ENCODE assay signal across 8 cellular contexts in the genomic region with DNA sequence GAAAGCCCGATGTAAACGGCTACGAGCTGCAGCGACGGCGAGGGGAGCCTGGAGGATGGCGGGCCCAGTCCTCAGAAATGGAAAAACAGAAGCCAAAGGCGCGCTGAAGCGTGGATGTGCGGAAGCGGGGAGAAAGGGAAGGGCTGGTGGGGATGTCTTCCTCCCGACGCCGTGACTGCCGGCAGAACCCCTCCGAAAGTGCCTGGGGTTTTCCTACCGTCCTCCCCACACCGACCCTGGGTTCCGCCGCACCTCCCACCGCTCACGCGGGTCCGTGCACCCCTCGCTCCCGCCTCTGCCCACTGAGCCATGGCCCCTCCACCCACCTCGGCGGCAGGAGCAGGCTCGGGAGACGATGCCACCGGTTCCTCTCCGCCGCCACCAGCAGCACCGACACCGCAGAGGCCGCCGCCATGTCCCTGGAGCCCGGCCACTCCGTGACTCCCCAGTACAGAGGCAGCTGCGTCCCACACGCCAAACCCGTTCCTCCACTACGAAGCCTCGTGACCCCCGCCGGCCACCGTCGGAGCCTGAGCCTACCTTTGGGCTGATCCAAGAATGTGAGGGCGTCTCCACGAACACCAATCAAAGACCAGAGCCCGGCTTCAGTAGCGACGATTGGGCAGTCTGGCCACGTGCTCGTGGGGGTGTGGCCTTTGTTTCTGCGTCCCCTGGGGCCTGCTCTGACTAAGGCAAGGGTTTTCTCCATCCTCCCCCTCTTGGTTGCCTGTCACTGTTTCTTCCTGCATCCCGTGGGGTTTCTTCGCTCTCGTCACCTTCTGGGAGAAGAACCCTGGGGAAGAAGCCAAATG. TPM values are rescaled to one million over a fixed set of nuclear protein-coding genes. Genes with fewer than 3 reads are reported as not detected.
A peak's percentile ranks its signal among the peaks of the same experiment; 100 is the strongest.
DNase-seq lines count a peak whose midpoint lies in the region; ATAC-seq and TF ChIP-seq lines count a peak whose summit lies in the region.

A gene (minus strand): TSS at position 471 of the 812 bp plus-strand sequence. CDS start 56 bp downstream, at position 415.

- no peak for TF ChIP-seq CTCF in LNCaP clone FGC (IDR thresholded peaks at IDR 0.05; ENCODE audit: control insufficient read depth, extremely low read depth, insufficient read depth)
- no peak for TF ChIP-seq CTCF in fibroblast of pulmonary artery (IDR thresholded peaks at IDR 0.05; ENCODE audit: low read length, missing control alignments)

- peak within 1 kb of the TSS; percentile 95 for H3K4me3 ChIP-seq in LNCaP clone FGC (ENCODE audit: low read depth, low read length)
- peak within 1 kb of the TSS; percentile 93 for H3K4me3 ChIP-seq in fibroblast of pulmonary artery (replicated peaks; ENCODE audit: low read depth, low read length)

- H3K4me1 Mint-ChIP-seq in natural killer cell treated with Interleukin-12 subunit alpha and Interleukin-12 subunit beta and Interleukin-15 and Interleukin-18, amount 100 ng/mL, for 72 hours (ENCODE audit: low read depth in 2 of 2), result peaks cover 24 to 26% of the 10 kb centered on the region in 2 donors

- H3K27ac Mint-ChIP-seq in natural killer cell treated with Interleukin-12 subunit alpha and Interleukin-12 subunit beta and Interleukin-15 and Interleukin-18, amount 100 ng/mL, for 72 hours, result peak within 1 kb of the TSS; percentile 86 to 99

- H3K4me3 Mint-ChIP-seq in natural killer cell treated with Interleukin-12 subunit alpha and Interleukin-12 subunit beta and Interleukin-15 and Interleukin-18, amount 100 ng/mL, for 72 hours, result peak within 1 kb of the TSS; percentile 90

- H3K27me3 Mint-ChIP-seq in natural killer cell treated with Interleukin-12 subunit alpha and Interleukin-12 subunit beta and Interleukin-15 and Interleukin-18, amount 100 ng/mL, for 72 hours, result peaks cover 0 to under 1% of the 10 kb centered on the region in 2 donors

- peak; percentile 100 for ATAC-seq in natural killer cell treated with Interleukin-12 subunit alpha and Interleukin-12 subunit beta and Interleukin-15 and Interleukin-18, amount 100 ng/mL, for 72 hours
- peak; percentile 100 for ATAC-seq in stimulated activated naive CD8-positive, alpha-beta T cell treated with anti-CD3 and anti-CD28 coated beads, Interleukin-15, Interleukin-2, amounts not matched to agents 100 U/mL and 50 U/mL, for 24 hours

- DNase-seq in Daoy (ENCODE audit: low read depth) (peak; percentile 99), GOT3 (lab: John Stamatoyannopoulos, UW) (peak; percentile 97), LNCaP clone FGC (ENCODE audit: low read depth) (peak; percentile 99), SHP77 (lab: John Stamatoyannopoulos, UW) (peak; percentile 96 to 97), fibroblast of pulmonary artery (ENCODE audit: low read depth) (peak; percentile 99)
- peak; percentile 95 for DNase-seq in activated effector memory CD4-positive, alpha-beta T cell treated with Interleukin-2 at 50 U/mL for 16 hours
- DNase-seq in natural killer cell treated with Interleukin-12 subunit alpha and Interleukin-12 subunit beta and Interleukin-15 and Interleukin-18, amount 100 ng/mL, for 72 hours (ENCODE audit: low spot score), result peak; percentile 98
- peak; percentile 96 for DNase-seq in stimulated activated naive CD8-positive, alpha-beta T cell treated with anti-CD3 and anti-CD28 coated beads, Interleukin-15, Interleukin-2, amounts not matched to agents 100 U/mL and 50 U/mL, for 24 hours

- no peaks in the 10 kb centered on the region for H3K36me3 Mint-ChIP-seq in natural killer cell treated with Interleukin-12 subunit alpha and Interleukin-12 subunit beta and Interleukin-15 and Interleukin-18, amount 100 ng/mL, for 72 hours

- no peaks in the 10 kb centered on the region for H3K9me3 Mint-ChIP-seq in natural killer cell treated with Interleukin-12 subunit alpha and Interleukin-12 subunit beta and Interleukin-15 and Interleukin-18, amount 100 ng/mL, for 72 hours

RNA-seq across cellular contexts. Expression of the gene that starts here (rescaled TPM):
- 27.8 and 32.3 TPM in 2 replicates for total RNA-seq in Daoy (2014; rRNA removed; shearing (Covaris generic))
- total RNA-seq in natural killer cell treated with Interleukin-12 subunit alpha and Interleukin-12 subunit beta and Interleukin-15 and Interleukin-18, amount 100 ng/mL, for 72 hours, result 10 to 100 TPM; 31.5 to 34.0 TPM

Comparison
In these comparisons a context has a peak if more than half of its experiments do, and no peak if none do; other contexts are left out.
1. Peak in every context shown above with its lines: DNase-seq, ATAC-seq and H3K4me3 ChIP-seq.